8 cellular contexts compared by ENCODE assay signal in genomic region chr10:31947144-31947926, GRCh38. TPM values are rescaled to one million over a fixed set of nuclear protein-coding genes. Genes with fewer than 3 reads are reported as not detected.
A peak's percentile ranks its signal among the peaks of the same experiment; 100 is the strongest.
DNase-seq lines count a peak whose midpoint lies in the region; ATAC-seq, FAIRE-seq and TF ChIP-seq lines count a peak whose summit lies in the region.

No MANE protein-coding gene starts in this region.

- peak overlapping the region; percentile 62 for H3K4me2 ChIP-seq in A549
- no peak overlapping the region for H3K4me2 ChIP-seq in SU-DHL-6 (ENCODE audit: low read depth, low read length, poor library complexity, severe bottlenecking)

- H3K36me3 ChIP-seq in SU-DHL-6 (ENCODE audit: low read length), result no peaks in the 10 kb centered on the region

- H3K27ac ChIP-seq in A549, result peak overlapping the region; percentile 72 to 82
- no peak overlapping the region for H3K27ac ChIP-seq in SU-DHL-6 (ENCODE audit: low read depth, low read length)

- H3F3A ChIP-seq in SU-DHL-6 (ENCODE audit: insufficient read depth), result no peaks in the 10 kb centered on the region

- DNase-seq in A549 (ENCODE audit: low read depth in 1 of 2, low spot score in 1 of 2) (peak; percentile 63 to 87), HuH-7 (ENCODE audit: low spot score) (peak; percentile 66), glomerular visceral epithelial cell (ENCODE audit: extremely low spot score) (peak; percentile 73), skeletal muscle cell (ENCODE audit: low read depth) (peak; percentile 82), NCI-H1105 (lab: John Stamatoyannopoulos, UW) (no peak)
- no peak for DNase-seq in activated CD4-positive, alpha-beta T cell treated with anti-CD3 and anti-CD28 coated beads for 48 hours
- DNase-seq in central memory CD4-positive, alpha-beta T cell, result no peak

- FAIRE-seq in A549 (lab: Jason Lieb, UNC), result peak; percentile 97

- no peaks in the 10 kb centered on the region for H3K9me2 ChIP-seq in SU-DHL-6 (replicated peaks; ENCODE audit: insufficient read depth, low read length)

- no peaks in the 10 kb centered on the region for H4K20me1 ChIP-seq in SU-DHL-6 (ENCODE audit: low read depth, low read length)

- TF ChIP-seq RAD21 in A549 (conservative IDR thresholded peaks at IDR 0.05 in 1 of 2, IDR thresholded peaks at IDR 0.05 in 1 of 2), result peak; percentile 93 to 97

- peaks cover 67% of the 10 kb centered on the region for H3K4me1 ChIP-seq in A549

- H3K9me3 ChIP-seq in A549 (no peaks in the 10 kb centered on the region), SU-DHL-6 (ENCODE audit: insufficient read depth, low read length) (no peaks in the 10 kb centered on the region)

- 28% methylated on average over 7 of the region's 7 CpGs for WGBS in A549 (ENCODE audit: missing lambda C conversion rate)

- no peaks in the 10 kb centered on the region for H3K27me3 ChIP-seq in SU-DHL-6 (ENCODE audit: low read length)

- H3K4me3 ChIP-seq in A549 (no peak overlapping the region), SU-DHL-6 (ENCODE audit: insufficient read depth, low read length, poor library complexity, severe bottlenecking) (no peak overlapping the region), skeletal muscle cell (ENCODE audit: low read depth, low read length) (no peak overlapping the region)

- H3K79me2 ChIP-seq in SU-DHL-6 (ENCODE audit: insufficient read depth, low read length), result no peaks in the 10 kb centered on the region

- CTCF ChIA-PET in A549 (lab: Yijun Ruan, JAX), result interaction anchor here (0.6 to 11.3 kb wide), 28 partner anchors 9 to 1199 kb away, joined by 3 to 136 read pairs (median 4); partner anchors contain the start of gene ARHGAP12

- TF ChIP-seq POLR2A in A549 (IDR thresholded peaks at IDR 0.05; ENCODE audit: low read length), result no peak

- POLR2A ChIA-PET in A549 (lab: Yijun Ruan, JAX), result interaction anchor here (0.7 to 1.5 kb wide), 3 partner anchors 17 to 85 kb away, joined by 3 to 9 read pairs (median 5); partner anchors contain the start of gene ARHGAP12

- peak in 1 of 2 experiments; percentile 45; a peak in 1 of 5 replicates for TF ChIP-seq EP300 in A549 (IDR thresholded peaks at IDR 0.05)

- no peak overlapping the region for H3K9ac ChIP-seq in SU-DHL-6 (ENCODE audit: low read length)

- peak overlapping the region; percentile 7 for H2AFZ ChIP-seq in SU-DHL-6 (ENCODE audit: low read depth, low read length, severe bottlenecking)

- peak; percentile 88 to 91 for ATAC-seq in A549

- TF ChIP-seq CTCF in A549 (IDR thresholded peaks at IDR 0.05) (peak; percentile 81), SU-DHL-6 (IDR thresholded peaks at IDR 0.05; ENCODE audit: insufficient read depth, low read length, poor library complexity, severe bottlenecking) (no peak)

TF ChIP-seq in A549, 52 proteins besides CTCF, POLR2A, EP300 and RAD21:
- TF ChIP-seq JUN (IDR thresholded peaks at IDR 0.05), result peak; percentile 57 to 73; a peak in 3 of 5 replicates
- TF ChIP-seq FOSL2 (IDR thresholded peaks at IDR 0.05), result 0 out of 2 replicates have a peak, but pooled peaks have one; percentile 19
- peak; percentile 85 for TF ChIP-seq FOSL2 (CRISPR knock-in tag; IDR thresholded peaks at IDR 0.05)
- TF ChIP-seq RNF2 (IDR thresholded peaks at IDR 0.05; ENCODE audit: borderline replicate concordance, low read depth), result no peak
- TF ChIP-seq HOXB5 (CRISPR knock-in tag; IDR thresholded peaks at IDR 0.05), result peak; percentile 26; the same call in 1 of the 2 replicates
- peak; percentile 22 to 70; a peak in 3 of 4 replicates for TF ChIP-seq CEBPB (IDR thresholded peaks at IDR 0.05)
- TF ChIP-seq CBX8 (IDR thresholded peaks at IDR 0.05), result no peak
- peak; percentile 60; the same call in 1 of the 2 replicates for TF ChIP-seq BHLHE40 (IDR thresholded peaks at IDR 0.05; ENCODE audit: low read depth, low read length)
- TF ChIP-seq CHD4 (IDR thresholded peaks at IDR 0.05; ENCODE audit: borderline replicate concordance), result no peak
- TF ChIP-seq SMC3 (IDR thresholded peaks at IDR 0.05), result peak; percentile 95
- TF ChIP-seq JUNB (IDR thresholded peaks at IDR 0.05), result peak; percentile 57
- TF ChIP-seq GATA3 (IDR thresholded peaks at IDR 0.05; ENCODE audit: borderline replicate concordance), result peak; percentile 48; the same call in 1 of the 2 replicates
- TF ChIP-seq MAX (IDR thresholded peaks at IDR 0.05), result peak; percentile 52; the same call in 1 of the 2 replicates

RNA-seq across cellular contexts. Expression of gene ARHGAP12, which starts 18.7 kb away (rescaled TPM):
- polyA plus RNA-seq in A549 (2011; rRNA removed) (39.0 and 49.3 TPM in 2 replicates), A549 (2017; fragmentation: RNase III; extraction: RNeasy Plus Mini Kit Qiagen cat#74134 plus additional on column Dnase treatment) (22.1 to 26.9 TPM (median 24.8 TPM) in 3 replicates)
- 6.3 and 7.7 TPM in 2 replicates for polyA plus RNA-seq in A549 (2012; cell fraction: cytosol; rRNA removed)
- 6.2 and 12.8 TPM in 2 replicates for polyA plus RNA-seq in A549 (2012; cell fraction: nucleus; rRNA removed)
- 32.2 and 32.4 TPM in 2 replicates for polyA minus RNA-seq in A549 (2011; rRNA and poly(A)+ RNA removed)

Comparison
In these comparisons a context has a peak if more than half of its experiments do, and no peak if none do; other contexts are left out.
1. DNase-seq: peak in A549 (2 of 2), HuH-7 (single experiment), glomerular visceral epithelial cell (single experiment) and skeletal muscle cell (single experiment); none in activated CD4-positive, alpha-beta T cell treated with anti-CD3 and anti-CD28 coated beads for 48 hours (single experiment), central memory CD4-positive, alpha-beta T cell (single experiment) and NCI-H1105 (single experiment).